ENCODE assay signal across 13 cellular contexts in genomic region chr9:68852941-68853340, GRCh38.
A peak's percentile ranks its signal among the peaks of the same experiment; 100 is the strongest.
DNase-seq lines count a peak whose midpoint lies in the region; ATAC-seq and TF ChIP-seq lines count a peak whose summit lies in the region.
"Had no signal": no experiment of that assay in that cellular context is flagged by ENCODE, and none has a peak within 500 bp of the region (broad histone marks: within the 10 kb centered on the region; RNA-seq: fewer than 3 reads in every experiment).

No MANE protein-coding gene starts in this region.

- ATAC-seq in HG03159 (IDR thresholded peaks at IDR 0.05; ENCODE audit: unreplicated experiment): no peak
- ATAC-seq: GM12878 had no signal

- WGBS in adrenal gland, 4 donors: 61 to 82% (median 67%) methylated on average over 1 of the region's 1 CpG
- no CpG with 5 or more reads among the region's 1 CpG for WGBS in neuronal stem cell (ENCODE audit: extremely low coverage in 2 of 2, insufficient read length in 2 of 2, insufficient replicate concordance in 1 of 2), 2 donors

- no peak overlapping the region for H3K4me2 ChIP-seq in neuronal stem cell (ENCODE audit: insufficient read depth, low read length, poor library complexity, severe bottlenecking)

- no peak overlapping the region for H3K18ac ChIP-seq in neuronal stem cell (ENCODE audit: low read length)

- no peaks in the 10 kb centered on the region for H3K79me1 ChIP-seq in neuronal stem cell (ENCODE audit: low read depth, low read length)

- H3K27me3 ChIP-seq in adrenal gland (no peaks in the 10 kb centered on the region), neuronal stem cell (ENCODE audit: control insufficient read depth in 3 of 3, insufficient read depth in 3 of 3, low read depth in 1 of 3, low read length in 3 of 3) (no peaks in the 10 kb centered on the region)

- H3K36me3 ChIP-seq in adrenal gland (replicated peaks in 1 of 2) (no peaks in the 10 kb centered on the region), neuronal stem cell (replicated peaks in 1 of 2; ENCODE audit: control insufficient read depth in 2 of 2, insufficient read depth in 2 of 2, low read length in 2 of 2) (peaks cover 0 to 34% of the 10 kb centered on the region in 2 donors)

- no peak overlapping the region for H3K14ac ChIP-seq in neuronal stem cell (ENCODE audit: low read length)

- H2BK12ac ChIP-seq in neuronal stem cell (ENCODE audit: low read length): no peak overlapping the region

- H2BK120ac ChIP-seq in neuronal stem cell (ENCODE audit: low read depth, low read length): no peak overlapping the region

- H4K91ac ChIP-seq in neuronal stem cell (ENCODE audit: low read depth, low read length, poor library complexity): no peak overlapping the region

- peak overlapping the region in 2 of 5 donors; percentile 15 to 54 for H3K27ac ChIP-seq in adrenal gland
- no peak overlapping the region for H3K27ac ChIP-seq in neuronal stem cell (replicated peaks; ENCODE audit: low read length)
- H3K27ac ChIP-seq: GM23248 had no signal

- H3K4ac ChIP-seq in neuronal stem cell (ENCODE audit: low read length): no peak overlapping the region

- peak overlapping the region; percentile 3 for H2AK5ac ChIP-seq in neuronal stem cell (ENCODE audit: low read depth, low read length)

- H3K9ac ChIP-seq in neuronal stem cell (ENCODE audit: low read depth, low read length, poor library complexity): no peak overlapping the region
- H3K9ac ChIP-seq: GM23248 had no signal

- no peak overlapping the region for H3K4me3 ChIP-seq in adrenal gland
- no peak overlapping the region for H3K4me3 ChIP-seq in fibroblast of mammary gland (ENCODE audit: control insufficient read depth, low read depth, low read length)
- no peak overlapping the region for H3K4me3 ChIP-seq in neuronal stem cell (ENCODE audit: low read length in 2 of 2)
- H3K4me3 ChIP-seq: GM12878, GM23248 had no signal

- peaks cover 0 to 13% of the 10 kb centered on the region in 2 donors for H3K4me1 ChIP-seq in adrenal gland (replicated peaks in 1 of 2)
- no peaks in the 10 kb centered on the region for H3K4me1 ChIP-seq in neuronal stem cell (ENCODE audit: control insufficient read depth in 2 of 2, insufficient read depth in 1 of 2, low read depth in 1 of 2, low read length in 2 of 2)

- no peak overlapping the region for H3K23ac ChIP-seq in neuronal stem cell (ENCODE audit: low read depth, low read length, poor library complexity)

- DNase-seq in adrenal gland (peak; percentile 43 to 83 (median 73)), fibroblast of mammary gland (ENCODE audit: low read depth) (peak; percentile 1), neuronal stem cell (ENCODE audit: low spot score) (no peak), GM19240 (ENCODE audit: insufficient read length, low spot score) (no peak), COLO668 (lab: John Stamatoyannopoulos, UW; ENCODE audit: unreplicated experiment) (no peak), SIG-M5 treated with dmso at 0.1 percent for 504 hours (lab: John Stamatoyannopoulos, UW; ENCODE audit: unreplicated experiment) (no peak)
- DNase-seq: C1 segment of cervical spinal cord; CD4-positive, alpha-beta T cell; DMS79; GM23248; H7 had no signal

- H2BK5ac ChIP-seq in neuronal stem cell (ENCODE audit: low read length): no peak overlapping the region

- intact Hi-C loops in adrenal gland (cut with DNase I): no loop called here

- no peak overlapping the region for H2AFZ ChIP-seq in neuronal stem cell (ENCODE audit: low read length)
- H2AFZ ChIP-seq: GM23248 had no signal

- H3K9me3 ChIP-seq in adrenal gland (replicated peaks in 1 of 3) (no peaks in the 10 kb centered on the region), neuronal stem cell (replicated peaks in 1 of 2; ENCODE audit: control insufficient read depth in 2 of 2, insufficient read depth in 1 of 2, low read depth in 1 of 2, low read length in 2 of 2) (no peaks in the 10 kb centered on the region)

- peak in 1 of 2 donors; percentile 15 for TF ChIP-seq POLR2A in adrenal gland (IDR thresholded peaks at IDR 0.05)

- H4K8ac ChIP-seq in neuronal stem cell (ENCODE audit: low read depth, low read length): no peak overlapping the region

- no peak for TF ChIP-seq CTCF in adrenal gland (IDR thresholded peaks at IDR 0.05)
- TF ChIP-seq CTCF in fibroblast of mammary gland (conservative IDR thresholded peaks at IDR 0.05; ENCODE audit: control insufficient read depth, insufficient read depth, low read depth, low read length): no peak

- H2BK15ac ChIP-seq in neuronal stem cell (ENCODE audit: low read length): no peak overlapping the region

Comparison
In these comparisons a context has a peak if more than half of its experiments do, and no peak if none do; other contexts are left out.
1. DNase-seq: peak in adrenal gland (7 of 7) and fibroblast of mammary gland (single experiment); none in neuronal stem cell (single experiment), GM19240 (single experiment), COLO668 (single experiment) and SIG-M5 treated with dmso at 0.1 percent for 504 hours (single experiment).